ENCODE assay signal across 8 cellular contexts in genomic region chr5:123037104-123037418, GRCh38. TPM values are rescaled to one million over a fixed set of nuclear protein-coding genes. Genes with fewer than 3 reads are reported as not detected.
A peak's percentile ranks its signal among the peaks of the same experiment; 100 is the strongest.
DNase-seq lines count a peak whose midpoint lies in the region; ATAC-seq and TF ChIP-seq lines count a peak whose summit lies in the region.

No MANE protein-coding gene starts in this region.

- 2% methylated on average over 5 of the region's 11 CpGs for WGBS in right lobe of liver (ENCODE audit: insufficient coverage, low coverage, low lambda C conversion rate, missing lambda C conversion rate)
- 0 to 9% methylated on average over 8 to 11 of the region's 11 CpGs for WGBS in tibial nerve, 2 donors

- H3K27me3 Mint-ChIP-seq in activated CD8-positive, alpha-beta memory T cell treated with anti-CD3 and anti-CD28 coated beads, Interleukin-2, amount 10 ng/mL, durations not matched to agents 7 days and 5 days = peaks cover 58% of the 10 kb centered on the region

- H3K27me3 ChIP-seq in brain microvascular endothelial cell (replicated peaks) (no peaks in the 10 kb centered on the region), right lobe of liver (no peaks in the 10 kb centered on the region), tibial nerve (no peaks in the 10 kb centered on the region)

- no peak for DNase-seq in activated CD8-positive, alpha-beta memory T cell treated with anti-CD3 and anti-CD28 coated beads, Interleukin-2, amount 10 ng/mL, durations not matched to agents 7 days and 5 days
- no peak for DNase-seq in activated CD8-positive, alpha-beta memory T cell treated with anti-CD3 and anti-CD28 coated beads, Interleukin-2, amount 50 U/mL, for 48 hours
- DNase-seq in brain microvascular endothelial cell = no peak
- no peak for DNase-seq in right lobe of liver
- DNase-seq in tibial nerve (ENCODE audit: low spot score in 2 of 2) = no peak
- DNase-seq in NCI-H2029 (lab: John Stamatoyannopoulos, UW) = no peak
- DNase-seq in NCI-H774 (lab: John Stamatoyannopoulos, UW) = no peak
- DNase-seq in ACHN = no peak

- peak overlapping the region; percentile 84 for H3K4me3 ChIP-seq in brain microvascular endothelial cell (ENCODE audit: low read depth, low read length)
- peak overlapping the region; percentile 80 to 83 (median 80) for H3K4me3 ChIP-seq in right lobe of liver
- peak overlapping the region; percentile 58 to 85 (median 70) for H3K4me3 ChIP-seq in tibial nerve

- no peak for TF ChIP-seq POLR2A in right lobe of liver (IDR thresholded peaks at IDR 0.05)
- no peak for TF ChIP-seq POLR2A in tibial nerve (IDR thresholded peaks at IDR 0.05)

- peak in 1 of 2 donors; percentile 8 for TF ChIP-seq EP300 in tibial nerve (IDR thresholded peaks at IDR 0.05)

- intact Hi-C loops in right lobe of liver (cut with DNase I) = no loop called here

- H3K4me1 Mint-ChIP-seq in activated CD8-positive, alpha-beta memory T cell treated with anti-CD3 and anti-CD28 coated beads, Interleukin-2, amount 10 ng/mL, durations not matched to agents 7 days and 5 days = peaks cover 11% of the 10 kb centered on the region

- H3K9me3 Mint-ChIP-seq in activated CD8-positive, alpha-beta memory T cell treated with anti-CD3 and anti-CD28 coated beads, Interleukin-2, amount 10 ng/mL, durations not matched to agents 7 days and 5 days (ENCODE audit: low read depth) = no peaks in the 10 kb centered on the region

- H3K36me3 ChIP-seq in brain microvascular endothelial cell (replicated peaks) = no peaks in the 10 kb centered on the region
- H3K36me3 ChIP-seq in right lobe of liver = no peaks in the 10 kb centered on the region
- no peaks in the 10 kb centered on the region for H3K36me3 ChIP-seq in tibial nerve

- CTCF ChIA-PET in activated CD8-positive, alpha-beta memory T cell treated with anti-CD3 and anti-CD28 coated beads, Interleukin-2, amount 10 ng/mL, durations not matched to agents 7 days and 5 days (lab: Charles Lee) = no interaction called here

- H3K27ac Mint-ChIP-seq in activated CD8-positive, alpha-beta memory T cell treated with anti-CD3 and anti-CD28 coated beads, Interleukin-2, amount 10 ng/mL, durations not matched to agents 7 days and 5 days = no peak overlapping the region

- peaks cover 0 to 12% (median 2%) of the 10 kb centered on the region in 4 donors for H3K4me1 ChIP-seq in right lobe of liver
- H3K4me1 ChIP-seq in tibial nerve = peaks cover 0 to 32% (median 0%) of the 10 kb centered on the region in 4 donors

- TF ChIP-seq CTCF in brain microvascular endothelial cell (IDR thresholded peaks at IDR 0.05; ENCODE audit: low read depth, low read length, missing control alignments) = no peak
- TF ChIP-seq CTCF in right lobe of liver (IDR thresholded peaks at IDR 0.05) = no peak
- TF ChIP-seq CTCF in tibial nerve (IDR thresholded peaks at IDR 0.05) = no peak

- in situ Hi-C loops in brain microvascular endothelial cell (cut with HindIII; ENCODE audit: low pct_ligation_motif_present, low sequenced_read_pairs) (no loop called here), ACHN (cut with HindIII; ENCODE audit: low pct_ligation_motif_present, low pct_unique_long_range_greater_than_20kb, low sequenced_read_pairs) (no loop called here)

- no peak for ATAC-seq in activated CD8-positive, alpha-beta memory T cell treated with anti-CD3 and anti-CD28 coated beads, Interleukin-2, amount 10 ng/mL, durations not matched to agents 7 days and 5 days
- ATAC-seq in right lobe of liver = no peak

- no peaks in the 10 kb centered on the region for H3K36me3 Mint-ChIP-seq in activated CD8-positive, alpha-beta memory T cell treated with anti-CD3 and anti-CD28 coated beads, Interleukin-2, amount 10 ng/mL, durations not matched to agents 7 days and 5 days

- no peaks in the 10 kb centered on the region for H3K9me3 ChIP-seq in right lobe of liver
- H3K9me3 ChIP-seq in tibial nerve = no peaks in the 10 kb centered on the region

- peak overlapping the region; percentile 3 for H3K4me3 Mint-ChIP-seq in activated CD8-positive, alpha-beta memory T cell treated with anti-CD3 and anti-CD28 coated beads, Interleukin-2, amount 10 ng/mL, durations not matched to agents 7 days and 5 days

- peak overlapping the region; percentile 30 for H3K27ac ChIP-seq in brain microvascular endothelial cell
- H3K27ac ChIP-seq in right lobe of liver = peak overlapping the region; percentile 72 to 88 (median 74)
- H3K27ac ChIP-seq in tibial nerve = peak overlapping the region; percentile 62 to 88 (median 83)

RNA-seq across cellular contexts. Expression of gene PPIC, which starts 0.5 kb away (rescaled TPM):
- not detected for total RNA-seq in activated CD8-positive, alpha-beta memory T cell treated with anti-CD3 and anti-CD28 coated beads, Interleukin-2, amount 10 ng/mL, durations not matched to agents 7 days and 5 days
- total RNA-seq in right lobe of liver (10 to 100 TPM in 5 of 6 experiments, 1 to 10 TPM in 1; 9.7 to 21.7 (median 16.9) TPM), tibial nerve (10 to 100 TPM; 14.1 to 36.7 (median 24.3) TPM)

RNA-seq across cellular contexts. Expression of gene PRDM6, which starts 52.0 kb away (rescaled TPM):
- total RNA-seq in activated CD8-positive, alpha-beta memory T cell treated with anti-CD3 and anti-CD28 coated beads, Interleukin-2, amount 10 ng/mL, durations not matched to agents 7 days and 5 days = not detected
- total RNA-seq in right lobe of liver (under 1 TPM in 5 of 6 experiments, not detected in 1; 0.20 to 0.64 (median 0.31) TPM), tibial nerve (1 to 10 TPM in 2 of 4 donors, under 1 TPM in 2; 0.90 to 1.1 (median 1.0) TPM)

Comparison
In these comparisons a context has a peak if more than half of its experiments do, and no peak if none do; other contexts are left out.
1. H3K27ac ChIP-seq: peak in every context shown above with its lines; median percentile 83 in tibial nerve; 74 in right lobe of liver; 30 in brain microvascular endothelial cell.
2. RNA of gene PPIC, which starts 0.5 kb away (total RNA-seq): 14.1 to 36.7 TPM in tibial nerve and 9.7 to 21.7 TPM in right lobe of liver; not detected in activated CD8-positive, alpha-beta memory T cell treated with anti-CD3 and anti-CD28 coated beads, Interleukin-2, amount 10 ng/mL, durations not matched to agents 7 days and 5 days; every median in the first group is over 10 times any median in the second.
3. Peak in every context shown above with its lines, with median percentiles within 50 percentile points of each other: H3K4me3 ChIP-seq.